In the genomic region with DNA sequence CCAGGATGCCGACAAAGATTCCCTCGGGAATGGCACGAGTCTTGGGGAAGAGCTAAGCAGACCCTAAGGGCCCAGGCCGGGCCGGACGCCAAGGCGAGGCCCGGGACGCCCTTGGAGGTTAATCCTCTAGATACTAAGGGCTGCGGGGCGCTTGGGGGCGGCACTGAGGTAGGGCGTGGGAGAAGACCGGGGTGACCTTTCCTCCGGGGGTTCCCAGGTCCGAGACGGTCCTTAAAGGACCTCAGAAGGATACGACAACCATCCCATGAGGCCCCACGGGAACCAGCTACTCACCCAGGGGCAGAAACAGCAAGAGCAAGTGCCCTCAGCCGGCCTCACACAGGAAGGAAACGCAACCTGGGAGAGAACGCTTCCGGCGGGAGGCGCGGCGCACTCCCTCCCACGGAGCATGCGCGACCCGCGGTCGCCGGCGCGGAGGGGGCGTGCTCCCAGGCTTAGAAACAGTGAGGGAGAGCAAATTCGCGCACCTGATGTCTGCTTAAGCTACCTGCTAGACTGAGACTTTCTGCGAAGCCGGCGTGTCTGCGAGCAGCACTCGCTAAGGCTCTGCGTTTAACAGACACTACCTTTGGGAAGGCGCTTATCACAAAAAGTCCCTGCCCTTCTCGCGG, we compare ENCODE assay signal across 1 cellular context.
A peak's percentile ranks its signal among the peaks of the same experiment; 100 is the strongest.
TF ChIP-seq lines count a peak whose summit lies in the region.

Gene ATAD1, minus strand, starts transcription at position 354 of the 632 bp plus-strand sequence. CDS start 3,627 bp downstream, outside the sequence.

TF ChIP-seq in K562, 482 proteins besides CTCF, POLR2A, EP300 and RAD21 (continued from another document and continues in another):
- TF ChIP-seq CLOCK (CRISPR knock-in tag; IDR thresholded peaks at IDR 0.05; ENCODE audit: borderline replicate concordance) (no peak), PRMT5 (CRISPR knock-in tag; IDR thresholded peaks at IDR 0.05) (no peak), ZNF12 (CRISPR knock-in tag; IDR thresholded peaks at IDR 0.05) (no peak), MCM2 (IDR thresholded peaks at IDR 0.05; ENCODE audit: low read depth) (no peak), HOMEZ (CRISPR knock-in tag; IDR thresholded peaks at IDR 0.05) (no peak), POLR2G (IDR thresholded peaks at IDR 0.05; ENCODE audit: low read depth, low read length) (peak; percentile 89), PRDM10 (IDR thresholded peaks at IDR 0.05; ENCODE audit: partially characterized antibody) (peak; percentile 54), HDAC2 (IDR thresholded peaks at IDR 0.05) (no peak), TRIM28 (IDR thresholded peaks at IDR 0.05) (no peak), SMARCA4 (IDR thresholded peaks at IDR 0.05) (no peak), FOXO4 (CRISPR knock-in tag; IDR thresholded peaks at IDR 0.05) (no peak), HNRNPLL (IDR thresholded peaks at IDR 0.05; ENCODE audit: low read depth, low read length, poor library complexity, severe bottlenecking) (no peak), ZNF740 (CRISPR knock-in tag; IDR thresholded peaks at IDR 0.05) (no peak), ZNF740 (tag; IDR thresholded peaks at IDR 0.05) (no peak), ZNF561 (CRISPR knock-in tag; conservative IDR thresholded peaks at IDR 0.05) (no peak), IFI16 (CRISPR knock-in tag; IDR thresholded peaks at IDR 0.05) (no peak), XRCC4 (IDR thresholded peaks at IDR 0.05; ENCODE audit: extremely low read depth, insufficient read depth, insufficient read length) (no peak), ZFP36 (IDR thresholded peaks at IDR 0.05; ENCODE audit: low read depth, low read length, partially characterized antibody) (peak; percentile 34), ELF4 (CRISPR knock-in tag; IDR thresholded peaks at IDR 0.05) (no peak), ZNF668 (CRISPR knock-in tag; IDR thresholded peaks at IDR 0.05) (no peak), ATF7 (IDR thresholded peaks at IDR 0.05) (peak; percentile 16; the same call in 1 of the 2 replicates), ZFP30 (CRISPR knock-in tag; IDR thresholded peaks at IDR 0.05; ENCODE audit: borderline replicate concordance) (no peak), HOXB6 (CRISPR knock-in tag; IDR thresholded peaks at IDR 0.05; ENCODE audit: borderline replicate concordance) (no peak), MCM3 (IDR thresholded peaks at IDR 0.05) (no peak), ZNF184 (CRISPR knock-in tag; IDR thresholded peaks at IDR 0.05) (no peak), ZNF24 (IDR thresholded peaks at IDR 0.05) (no peak)
- TF ChIP-seq, protein P1, sequence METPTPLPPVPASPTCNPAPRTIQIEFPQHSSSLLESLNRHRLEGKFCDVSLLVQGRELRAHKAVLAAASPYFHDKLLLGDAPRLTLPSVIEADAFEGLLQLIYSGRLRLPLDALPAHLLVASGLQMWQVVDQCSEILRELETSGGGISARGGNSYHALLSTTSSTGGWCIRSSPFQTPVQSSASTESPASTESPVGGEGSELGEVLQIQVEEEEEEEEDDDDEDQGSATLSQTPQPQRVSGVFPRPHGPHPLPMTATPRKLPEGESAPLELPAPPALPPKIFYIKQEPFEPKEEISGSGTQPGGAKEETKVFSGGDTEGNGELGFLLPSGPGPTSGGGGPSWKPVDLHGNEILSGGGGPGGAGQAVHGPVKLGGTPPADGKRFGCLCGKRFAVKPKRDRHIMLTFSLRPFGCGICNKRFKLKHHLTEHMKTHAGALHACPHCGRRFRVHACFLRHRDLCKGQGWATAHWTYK (CRISPR knock-in tag; IDR thresholded peaks at IDR 0.05): no peak
- TF ChIP-seq, protein P2, sequence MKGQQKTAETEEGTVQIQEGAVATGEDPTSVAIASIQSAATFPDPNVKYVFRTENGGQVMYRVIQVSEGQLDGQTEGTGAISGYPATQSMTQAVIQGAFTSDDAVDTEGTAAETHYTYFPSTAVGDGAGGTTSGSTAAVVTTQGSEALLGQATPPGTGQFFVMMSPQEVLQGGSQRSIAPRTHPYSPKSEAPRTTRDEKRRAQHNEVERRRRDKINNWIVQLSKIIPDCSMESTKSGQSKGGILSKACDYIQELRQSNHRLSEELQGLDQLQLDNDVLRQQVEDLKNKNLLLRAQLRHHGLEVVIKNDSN (CRISPR knock-in tag; IDR thresholded peaks at IDR 0.05): 0 out of 2 replicates have a peak, but pooled peaks have one; percentile 3
- TF ChIP-seq, protein P3, sequence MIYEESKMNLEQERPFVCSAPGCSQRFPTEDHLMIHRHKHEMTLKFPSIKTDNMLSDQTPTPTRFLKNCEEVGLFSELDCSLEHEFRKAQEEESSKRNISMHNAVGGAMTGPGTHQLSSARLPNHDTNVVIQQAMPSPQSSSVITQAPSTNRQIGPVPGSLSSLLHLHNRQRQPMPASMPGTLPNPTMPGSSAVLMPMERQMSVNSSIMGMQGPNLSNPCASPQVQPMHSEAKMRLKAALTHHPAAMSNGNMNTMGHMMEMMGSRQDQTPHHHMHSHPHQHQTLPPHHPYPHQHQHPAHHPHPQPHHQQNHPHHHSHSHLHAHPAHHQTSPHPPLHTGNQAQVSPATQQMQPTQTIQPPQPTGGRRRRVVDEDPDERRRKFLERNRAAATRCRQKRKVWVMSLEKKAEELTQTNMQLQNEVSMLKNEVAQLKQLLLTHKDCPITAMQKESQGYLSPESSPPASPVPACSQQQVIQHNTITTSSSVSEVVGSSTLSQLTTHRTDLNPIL (CRISPR knock-in tag; IDR thresholded peaks at IDR 0.05): no peak
- TF ChIP-seq, protein P4, sequence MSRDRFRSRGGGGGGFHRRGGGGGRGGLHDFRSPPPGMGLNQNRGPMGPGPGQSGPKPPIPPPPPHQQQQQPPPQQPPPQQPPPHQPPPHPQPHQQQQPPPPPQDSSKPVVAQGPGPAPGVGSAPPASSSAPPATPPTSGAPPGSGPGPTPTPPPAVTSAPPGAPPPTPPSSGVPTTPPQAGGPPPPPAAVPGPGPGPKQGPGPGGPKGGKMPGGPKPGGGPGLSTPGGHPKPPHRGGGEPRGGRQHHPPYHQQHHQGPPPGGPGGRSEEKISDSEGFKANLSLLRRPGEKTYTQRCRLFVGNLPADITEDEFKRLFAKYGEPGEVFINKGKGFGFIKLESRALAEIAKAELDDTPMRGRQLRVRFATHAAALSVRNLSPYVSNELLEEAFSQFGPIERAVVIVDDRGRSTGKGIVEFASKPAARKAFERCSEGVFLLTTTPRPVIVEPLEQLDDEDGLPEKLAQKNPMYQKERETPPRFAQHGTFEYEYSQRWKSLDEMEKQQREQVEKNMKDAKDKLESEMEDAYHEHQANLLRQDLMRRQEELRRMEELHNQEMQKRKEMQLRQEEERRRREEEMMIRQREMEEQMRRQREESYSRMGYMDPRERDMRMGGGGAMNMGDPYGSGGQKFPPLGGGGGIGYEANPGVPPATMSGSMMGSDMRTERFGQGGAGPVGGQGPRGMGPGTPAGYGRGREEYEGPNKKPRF (IDR thresholded peaks at IDR 0.05; ENCODE audit: low read depth, low read length): no peak
- TF ChIP-seq, protein P5, sequence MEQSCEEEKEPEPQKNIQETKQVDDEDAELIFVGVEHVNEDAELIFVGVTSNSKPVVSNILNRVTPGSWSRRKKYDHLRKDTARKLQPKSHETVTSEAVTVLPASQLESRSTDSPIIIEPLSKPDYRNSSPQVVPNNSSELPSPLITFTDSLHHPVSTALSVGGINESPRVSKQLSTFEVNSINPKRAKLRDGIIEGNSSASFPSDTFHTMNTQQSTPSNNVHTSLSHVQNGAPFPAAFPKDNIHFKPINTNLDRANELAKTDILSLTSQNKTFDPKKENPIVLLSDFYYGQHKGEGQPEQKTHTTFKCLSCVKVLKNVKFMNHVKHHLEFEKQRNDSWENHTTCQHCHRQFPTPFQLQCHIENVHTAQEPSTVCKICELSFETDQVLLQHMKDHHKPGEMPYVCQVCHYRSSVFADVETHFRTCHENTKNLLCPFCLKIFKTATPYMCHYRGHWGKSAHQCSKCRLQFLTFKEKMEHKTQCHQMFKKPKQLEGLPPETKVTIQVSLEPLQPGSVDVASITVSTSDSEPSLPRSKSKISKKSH (CRISPR knock-in tag; IDR thresholded peaks at IDR 0.05): no peak
- TF ChIP-seq, protein P6, sequence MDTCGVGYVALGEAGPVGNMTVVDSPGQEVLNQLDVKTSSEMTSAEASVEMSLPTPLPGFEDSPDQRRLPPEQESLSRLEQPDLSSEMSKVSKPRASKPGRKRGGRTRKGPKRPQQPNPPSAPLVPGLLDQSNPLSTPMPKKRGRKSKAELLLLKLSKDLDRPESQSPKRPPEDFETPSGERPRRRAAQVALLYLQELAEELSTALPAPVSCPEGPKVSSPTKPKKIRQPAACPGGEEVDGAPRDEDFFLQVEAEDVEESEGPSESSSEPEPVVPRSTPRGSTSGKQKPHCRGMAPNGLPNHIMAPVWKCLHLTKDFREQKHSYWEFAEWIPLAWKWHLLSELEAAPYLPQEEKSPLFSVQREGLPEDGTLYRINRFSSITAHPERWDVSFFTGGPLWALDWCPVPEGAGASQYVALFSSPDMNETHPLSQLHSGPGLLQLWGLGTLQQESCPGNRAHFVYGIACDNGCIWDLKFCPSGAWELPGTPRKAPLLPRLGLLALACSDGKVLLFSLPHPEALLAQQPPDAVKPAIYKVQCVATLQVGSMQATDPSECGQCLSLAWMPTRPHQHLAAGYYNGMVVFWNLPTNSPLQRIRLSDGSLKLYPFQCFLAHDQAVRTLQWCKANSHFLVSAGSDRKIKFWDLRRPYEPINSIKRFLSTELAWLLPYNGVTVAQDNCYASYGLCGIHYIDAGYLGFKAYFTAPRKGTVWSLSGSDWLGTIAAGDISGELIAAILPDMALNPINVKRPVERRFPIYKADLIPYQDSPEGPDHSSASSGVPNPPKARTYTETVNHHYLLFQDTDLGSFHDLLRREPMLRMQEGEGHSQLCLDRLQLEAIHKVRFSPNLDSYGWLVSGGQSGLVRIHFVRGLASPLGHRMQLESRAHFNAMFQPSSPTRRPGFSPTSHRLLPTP (IDR thresholded peaks at IDR 0.05; ENCODE audit: borderline replicate concordance, extremely low read depth, insufficient read length): no peak
